In the genomic region with DNA sequence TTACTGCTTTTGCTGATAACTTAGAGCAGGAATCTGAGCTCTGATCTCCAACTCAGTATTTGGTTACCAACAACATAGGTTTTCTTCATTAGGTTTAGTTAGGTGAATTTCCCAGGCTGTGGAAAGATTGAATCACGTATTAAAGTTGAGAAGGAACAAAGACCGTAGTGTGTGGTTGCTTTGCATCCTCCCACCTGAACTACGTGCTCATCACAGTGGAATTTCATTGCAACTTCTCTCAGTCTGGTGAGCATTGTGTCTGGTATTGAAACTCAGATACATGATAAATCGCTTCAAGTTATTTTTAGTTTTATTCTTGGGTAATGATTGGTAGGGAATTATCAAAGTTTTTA, we compare ENCODE assay signal across 13 cellular contexts.
A peak's percentile ranks its signal among the peaks of the same experiment; 100 is the strongest.
DNase-seq lines count a peak whose midpoint lies in the region; ATAC-seq and TF ChIP-seq lines count a peak whose summit lies in the region.
"Had no signal": no experiment of that assay in that cellular context is flagged by ENCODE, and none has a peak within 500 bp of the region (broad histone marks: within the 10 kb centered on the region; RNA-seq: fewer than 3 reads in every experiment).

No MANE protein-coding gene starts in this region.

- H3K4me1 ChIP-seq in mesenchymal stem cell (ENCODE audit: control insufficient read depth, insufficient read depth, low read depth, low read length), result peaks cover 5% of the 10 kb centered on the region
- H3K4me1 ChIP-seq in tibial nerve, result no peaks in the 10 kb centered on the region
- H3K4me1 ChIP-seq in MM.1S (ENCODE audit: low read length), result peaks cover 16% of the 10 kb centered on the region

- H2BK5ac ChIP-seq in mesenchymal stem cell (ENCODE audit: low read depth, low read length, poor library complexity, severe bottlenecking), result no peak overlapping the region

- H3K4me3 ChIP-seq in mesenchymal stem cell (ENCODE audit: insufficient read depth in 1 of 2, low read depth in 1 of 2, low read length in 2 of 2), result no peak overlapping the region
- H3K4me3 ChIP-seq in tibial nerve, result no peak overlapping the region
- H3K4me3 ChIP-seq in MM.1S (ENCODE audit: low read length), result no peak overlapping the region

- H3K79me1 ChIP-seq in mesenchymal stem cell (replicated peaks; ENCODE audit: low read length, poor library complexity, severe bottlenecking), result no peaks in the 10 kb centered on the region

- peaks cover 4 to 6% of the 10 kb centered on the region in 2 donors for H3K9me3 Mint-ChIP-seq in activated naive CD4-positive, alpha-beta T cell treated with anti-CD3 and anti-CD28 coated beads, Interleukin-2, amount 50 U/mL, for 72 hours

- H3K4ac ChIP-seq in mesenchymal stem cell (ENCODE audit: low read depth in 1 of 2, low read length in 2 of 2), result no peak overlapping the region

- TF ChIP-seq CTCF in tibial nerve (IDR thresholded peaks at IDR 0.05) (no peak), MM.1S (IDR thresholded peaks at IDR 0.05; ENCODE audit: low read length) (no peak)

- no peaks in the 10 kb centered on the region for H3K36me3 ChIP-seq in mesenchymal stem cell (ENCODE audit: control insufficient read depth in 1 of 2, insufficient read depth in 2 of 2, low read depth in 1 of 2, low read length in 2 of 2)
- no peaks in the 10 kb centered on the region for H3K36me3 ChIP-seq in tibial nerve
- no peaks in the 10 kb centered on the region for H3K36me3 ChIP-seq in MM.1S (replicated peaks; ENCODE audit: insufficient read depth, low read length)

- peak overlapping the region in 1 of 2 donors; percentile 62 for H3K27ac Mint-ChIP-seq in activated naive CD4-positive, alpha-beta T cell treated with anti-CD3 and anti-CD28 coated beads, Interleukin-2, amount 50 U/mL, for 72 hours

- no peaks in the 10 kb centered on the region for H4K20me1 ChIP-seq in MM.1S (ENCODE audit: insufficient read depth, low read length)

- no peak overlapping the region for H3K23ac ChIP-seq in mesenchymal stem cell (ENCODE audit: low read length in 2 of 2)

- no peaks in the 10 kb centered on the region for H3K9me3 ChIP-seq in mesenchymal stem cell (ENCODE audit: control insufficient read depth, low read length)
- no peaks in the 10 kb centered on the region for H3K9me3 ChIP-seq in tibial nerve
- H3K9me3 ChIP-seq in MM.1S (replicated peaks; ENCODE audit: insufficient read depth, low read length), result no peaks in the 10 kb centered on the region

- peaks cover 7% of the 10 kb centered on the region for H3F3A ChIP-seq in MM.1S (ENCODE audit: insufficient read depth, low read length)

- no peak for TF ChIP-seq POLR2A in tibial nerve (IDR thresholded peaks at IDR 0.05)

- no peaks in the 10 kb centered on the region for H3K36me3 Mint-ChIP-seq in activated naive CD4-positive, alpha-beta T cell treated with anti-CD3 and anti-CD28 coated beads, Interleukin-2, amount 50 U/mL, for 72 hours

- H3K9ac ChIP-seq in mesenchymal stem cell (ENCODE audit: low read length) (no peak overlapping the region), MM.1S (ENCODE audit: low read length) (no peak overlapping the region)

- H3K27ac ChIP-seq in mesenchymal stem cell (ENCODE audit: low read length, poor library complexity, severe bottlenecking), result peak overlapping the region; percentile 59
- no peak overlapping the region for H3K27ac ChIP-seq in tibial nerve
- no peak overlapping the region for H3K27ac ChIP-seq in MM.1S (ENCODE audit: low read length)

- intact Hi-C loops in Right ventricle myocardium inferior (cut with DNase I), result no loop called here

- H4K8ac ChIP-seq in mesenchymal stem cell (ENCODE audit: low read length), result no peak overlapping the region

- no peak overlapping the region for H3K14ac ChIP-seq in mesenchymal stem cell (ENCODE audit: low read length in 2 of 2)

- H2BK120ac ChIP-seq in mesenchymal stem cell (ENCODE audit: low read depth, low read length), result no peak overlapping the region

- no peak overlapping the region for H3K4me2 ChIP-seq in mesenchymal stem cell (ENCODE audit: low read length, poor library complexity, severe bottlenecking)
- no peak overlapping the region for H3K4me2 ChIP-seq in MM.1S (ENCODE audit: low read depth, low read length)

- H2AFZ ChIP-seq in mesenchymal stem cell (ENCODE audit: low read depth, low read length) (no peak overlapping the region), MM.1S (ENCODE audit: low read length) (no peak overlapping the region)

- DNase-seq in AG08396 (ENCODE audit: low spot score) (peak; percentile 23), HK-2 (ENCODE audit: unreplicated experiment) (peak; percentile 27), mesenchymal stem cell (peak; percentile 53), tibial nerve (ENCODE audit: low spot score in 2 of 2) (no peak), MM.1S (no peak), Right ventricle myocardium inferior (ENCODE audit: missing footprints) (no peak), C1 segment of cervical spinal cord (lab: John Stamatoyannopoulos, UW) (no peak)
- DNase-seq in activated naive CD4-positive, alpha-beta T cell treated with anti-CD3 and anti-CD28 coated beads, Interleukin-2, amount 50 U/mL, for 72 hours (ENCODE audit: low spot score in 2 of 2), result no peak
- DNase-seq: activated CD8-positive, alpha-beta memory T cell treated with anti-CD3 and anti-CD28 coated beads, Interleukin-2, amount 50 U/mL, for 4 hours; GOT3; left ventricle myocardium superior; NCI-H2029; small intestine had no signal

- H3K27me3 ChIP-seq in mesenchymal stem cell (ENCODE audit: control insufficient read depth in 1 of 2, insufficient read depth in 1 of 2, low read length in 2 of 2) (no peaks in the 10 kb centered on the region), tibial nerve (no peaks in the 10 kb centered on the region), MM.1S (replicated peaks; ENCODE audit: insufficient read depth, low read length) (no peaks in the 10 kb centered on the region)

- H2BK12ac ChIP-seq in mesenchymal stem cell (ENCODE audit: low read length in 2 of 2), result no peak overlapping the region

- H3K9me2 ChIP-seq in MM.1S (replicated peaks; ENCODE audit: insufficient read depth, low read length), result no peaks in the 10 kb centered on the region

- H2AK5ac ChIP-seq in mesenchymal stem cell (ENCODE audit: low read length, severe bottlenecking), result no peak overlapping the region

- H3K79me2 ChIP-seq in MM.1S (ENCODE audit: low read length), result no peaks in the 10 kb centered on the region

- ATAC-seq in activated naive CD4-positive, alpha-beta T cell treated with anti-CD3 and anti-CD28 coated beads, Interleukin-2, amount 50 U/mL, for 72 hours, result peak; percentile 72 to 89
- no peak for ATAC-seq in Right ventricle myocardium inferior
- ATAC-seq: left ventricle myocardium superior had no signal

- 36% methylated on average over 3 of the region's 4 CpGs for WGBS in mesenchymal stem cell
- 62 to 67% methylated on average over 4 of the region's 4 CpGs for WGBS in tibial nerve, 2 donors

- no peak for TF ChIP-seq EP300 in tibial nerve (IDR thresholded peaks at IDR 0.05)

- no peak overlapping the region for H3K18ac ChIP-seq in mesenchymal stem cell (ENCODE audit: low read depth in 1 of 2, low read length in 2 of 2)

- H4K91ac ChIP-seq in mesenchymal stem cell (ENCODE audit: low read length), result no peak overlapping the region

- no peak overlapping the region for H2BK15ac ChIP-seq in mesenchymal stem cell (ENCODE audit: low read depth, poor library complexity, severe bottlenecking)

Comparison
In these comparisons a context has a peak if more than half of its experiments do, and no peak if none do; other contexts are left out.
1. DNase-seq: peak in AG08396 (single experiment), HK-2 (single experiment) and mesenchymal stem cell (single experiment); none in activated naive CD4-positive, alpha-beta T cell treated with anti-CD3 and anti-CD28 coated beads, Interleukin-2, amount 50 U/mL, for 72 hours (0 of 2), tibial nerve (0 of 2), MM.1S (single experiment), Right ventricle myocardium inferior (single experiment) and C1 segment of cervical spinal cord (0 of 14).